ENCODE assay signal across 9 cellular contexts in the genomic region with DNA sequence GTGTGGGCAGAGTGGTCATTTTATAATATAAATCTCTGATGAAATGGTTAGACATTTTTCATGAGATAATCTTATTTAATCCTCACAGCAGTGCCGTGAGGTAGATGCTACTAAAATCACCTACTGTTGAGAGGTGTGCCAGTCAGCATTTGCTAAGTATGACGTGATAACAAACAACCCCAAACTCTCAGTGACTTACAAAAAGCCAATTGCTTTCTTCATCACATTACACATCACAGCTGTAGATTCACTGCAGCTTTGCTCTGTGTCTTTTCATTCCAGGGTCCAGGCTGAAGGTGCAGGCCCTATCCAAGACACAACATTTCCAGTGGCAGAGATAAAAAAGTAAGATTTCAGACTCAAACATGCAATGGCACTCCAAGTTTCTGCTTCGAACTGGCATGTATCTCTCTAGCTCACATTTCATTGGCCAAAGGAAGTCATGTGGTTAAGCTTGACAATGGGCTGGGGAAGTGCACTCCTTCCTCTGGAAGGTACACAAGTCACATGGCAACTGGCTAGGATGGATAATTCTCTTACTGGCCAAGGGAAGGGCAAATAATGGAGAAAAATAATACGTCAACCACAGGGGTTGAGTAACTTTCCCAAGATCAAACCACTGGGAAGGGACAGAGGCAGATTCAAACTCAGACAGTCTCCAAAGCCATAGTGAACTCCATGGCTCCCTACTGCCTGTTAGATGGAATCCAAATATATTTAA.
A peak's percentile ranks its signal among the peaks of the same experiment; 100 is the strongest.
DNase-seq lines count a peak whose midpoint lies in the region; ATAC-seq and TF ChIP-seq lines count a peak whose summit lies in the region.
"Had no signal": no experiment of that assay in that cellular context is flagged by ENCODE, and none has a peak within 500 bp of the region (broad histone marks: within the 10 kb centered on the region; RNA-seq: fewer than 3 reads in every experiment).

No MANE protein-coding gene starts in this region.

- H3K36me3 Mint-ChIP-seq in T-helper 17 cell (ENCODE audit: low read depth): peaks cover 5% of the 10 kb centered on the region

- no peaks in the 10 kb centered on the region for H3K9me3 ChIP-seq in T-helper 17 cell (ENCODE audit: control insufficient read depth, low read length, poor library complexity, severe bottlenecking)

- no peak overlapping the region for H3K4me3 ChIP-seq in fibroblast of villous mesenchyme (ENCODE audit: low read depth, low read length)

- H3K4me1 Mint-ChIP-seq in T-helper 17 cell: peaks cover 3% of the 10 kb centered on the region

- peak overlapping the region; percentile 15 for H3K4me3 Mint-ChIP-seq in T-helper 17 cell
- H3K4me3 Mint-ChIP-seq: dendritic cell treated with granulocyte-macrophage colony-stimulating factor and Interleukin-4, amounts not matched to agents 40 ng/mL and 50 ng/mL, for 4 days had no signal

- ATAC-seq in T-helper 17 cell (no peak), HG02623 (IDR thresholded peaks at IDR 0.05; ENCODE audit: unreplicated experiment) (no peak)

- DNase-seq in HT1080 (ENCODE audit: low read depth) (peak; percentile 77), T-helper 17 cell (no peak), fibroblast of villous mesenchyme (ENCODE audit: low read depth) (peak; percentile 34), stromal cell of bone marrow (ENCODE audit: low read depth) (peak; percentile 68), foreskin melanocyte (no peak), NCI-H2029 treated with DMSO at 0.1 percent for 48 hours (lab: John Stamatoyannopoulos, UW) (no peak)
- DNase-seq in effector CD8-positive, alpha-beta T cell (lab: John Stamatoyannopoulos, UW): no peak

- no peak for TF ChIP-seq CTCF in fibroblast of villous mesenchyme (IDR thresholded peaks at IDR 0.05; ENCODE audit: insufficient read depth, low read depth, low read length)

- no peak overlapping the region for H3K27ac Mint-ChIP-seq in T-helper 17 cell
- H3K27ac Mint-ChIP-seq: dendritic cell treated with granulocyte-macrophage colony-stimulating factor and Interleukin-4, amounts not matched to agents 40 ng/mL and 50 ng/mL, for 4 days had no signal

- H3K27me3 Mint-ChIP-seq in T-helper 17 cell: peaks cover 28% of the 10 kb centered on the region

Comparison
In these comparisons a context has a peak if more than half of its experiments do, and no peak if none do; other contexts are left out.
1. DNase-seq: peak in HT1080 (single experiment), fibroblast of villous mesenchyme (single experiment) and stromal cell of bone marrow (single experiment); none in T-helper 17 cell (0 of 3), foreskin melanocyte (single experiment), effector CD8-positive, alpha-beta T cell (single experiment) and NCI-H2029 treated with DMSO at 0.1 percent for 48 hours (single experiment).